7 cellular contexts compared by ENCODE assay signal in genomic region chr10:80202934-80203834, GRCh38. TPM values are rescaled to one million over a fixed set of nuclear protein-coding genes. Genes with fewer than 3 reads are reported as not detected.
A peak's percentile ranks its signal among the peaks of the same experiment; 100 is the strongest.
DNase-seq lines count a peak whose midpoint lies in the region; ATAC-seq and TF ChIP-seq lines count a peak whose summit lies in the region.

No MANE protein-coding gene starts in this region.

- TF ChIP-seq CTCF in GM12874 (IDR thresholded peaks at IDR 0.05; ENCODE audit: insufficient read depth, low read depth, low read length) (peak; percentile 53), LNCAP (IDR thresholded peaks at IDR 0.05) (peak; percentile 54), activated B cell treated with CpG ODN at 0.5 μM for 24 hours (IDR thresholded peaks at IDR 0.05) (no peak), colonic mucosa (IDR thresholded peaks at IDR 0.05) (no peak)

- ATAC-seq in activated B cell treated with CpG ODN at 0.5 μM for 24 hours (ENCODE audit: low read depth): peak; percentile 54

- no peak overlapping the region for H2BK12ac ChIP-seq in mesenchymal stem cell (ENCODE audit: low read length in 2 of 2)

- H3K36me3 Mint-ChIP-seq in activated B cell treated with CpG ODN at 0.5 μM for 24 hours (ENCODE audit: low read depth): peaks cover 20% of the 10 kb centered on the region

- H3K79me1 ChIP-seq in mesenchymal stem cell (replicated peaks; ENCODE audit: low read length, poor library complexity, severe bottlenecking): peaks cover 5% of the 10 kb centered on the region

- H4K91ac ChIP-seq in mesenchymal stem cell (ENCODE audit: low read length): no peak overlapping the region

- H2AFZ ChIP-seq in mesenchymal stem cell (ENCODE audit: low read depth, low read length): no peak overlapping the region

- CTCF ChIA-PET in activated B cell treated with CpG ODN at 0.5 μM for 24 hours (lab: Charles Lee): interaction anchor here (0.7 to 2.6 kb wide), 11 partner anchors 9 to 59 kb away, joined by 3 to 18 read pairs (median 4); no protein-coding TSS in a partner anchor

- peak overlapping the region; percentile 96 to 99 for H3K9ac ChIP-seq in colonic mucosa (ENCODE audit: low read depth in 2 of 2, low read length in 2 of 2)
- peak overlapping the region; percentile 95 for H3K9ac ChIP-seq in mesenchymal stem cell (ENCODE audit: low read length)

- H3K9me3 ChIP-seq in colonic mucosa: no peaks in the 10 kb centered on the region
- no peaks in the 10 kb centered on the region for H3K9me3 ChIP-seq in mesenchymal stem cell (ENCODE audit: control insufficient read depth, low read length)

- no peaks in the 10 kb centered on the region for H3K36me3 ChIP-seq in colonic mucosa
- H3K36me3 ChIP-seq in mesenchymal stem cell (ENCODE audit: control insufficient read depth in 1 of 2, insufficient read depth in 2 of 2, low read depth in 1 of 2, low read length in 2 of 2): peaks cover 11 to 13% of the 10 kb centered on the region in 2 experiments

- 52% methylated on average over 14 of the region's 14 CpGs for WGBS in mesenchymal stem cell

- peak overlapping the region; percentile 88 for H3K4me3 ChIP-seq in colonic mucosa
- peak overlapping the region in 1 of 2 experiments; percentile 97 for H3K4me3 ChIP-seq in mesenchymal stem cell (ENCODE audit: insufficient read depth in 1 of 2, low read depth in 1 of 2, low read length in 2 of 2)

- H3K4ac ChIP-seq in mesenchymal stem cell (ENCODE audit: low read depth in 1 of 2, low read length in 2 of 2): peak overlapping the region in 1 of 2 experiments; percentile 70

- H3K4me3 Mint-ChIP-seq in activated B cell treated with CpG ODN at 0.5 μM for 24 hours: peak overlapping the region; percentile 83

- H3K27me3 ChIP-seq in colonic mucosa (no peaks in the 10 kb centered on the region), mesenchymal stem cell (ENCODE audit: control insufficient read depth in 1 of 2, insufficient read depth in 1 of 2, low read length in 2 of 2) (no peaks in the 10 kb centered on the region)

- no peak overlapping the region for H2BK15ac ChIP-seq in mesenchymal stem cell (ENCODE audit: low read depth, poor library complexity, severe bottlenecking)

- H4K8ac ChIP-seq in mesenchymal stem cell (ENCODE audit: low read length): no peak overlapping the region

- H3K18ac ChIP-seq in mesenchymal stem cell (ENCODE audit: low read depth in 1 of 2, low read length in 2 of 2): peak overlapping the region in 1 of 2 experiments; percentile 40

- no peak overlapping the region for H2BK120ac ChIP-seq in mesenchymal stem cell (ENCODE audit: low read depth, low read length)

- H3K27me3 Mint-ChIP-seq in activated B cell treated with CpG ODN at 0.5 μM for 24 hours: no peaks in the 10 kb centered on the region

- POLR2A ChIA-PET in activated B cell treated with CpG ODN at 0.5 μM for 24 hours (lab: Charles Lee): interaction anchor here (1.0 to 2.4 kb wide), 6 partner anchors 9 to 205 kb away, joined by 3 to 40 read pairs (median 4); no protein-coding TSS in a partner anchor

- H3K4me1 ChIP-seq in colonic mucosa: peaks cover 53% of the 10 kb centered on the region
- H3K4me1 ChIP-seq in mesenchymal stem cell (ENCODE audit: control insufficient read depth, insufficient read depth, low read depth, low read length): peaks cover 37% of the 10 kb centered on the region

- peak overlapping the region; percentile 66 for H2AK5ac ChIP-seq in mesenchymal stem cell (ENCODE audit: low read length, severe bottlenecking)

- intact Hi-C loops in activated B cell treated with CpG ODN at 0.5 μM for 24 hours (cut with micrococcal nuclease) (loop anchor here (1.0 to 10.0 kb wide), 4 partner anchors 11 to 858 kb away; partner anchors contain the start of genes NUTM2E and PPIF), colonic mucosa (cut with DNase I) (loop anchor here (5.0 kb wide), 1 partner anchor 41 kb away; no protein-coding TSS in a partner anchor)

- H3K27ac ChIP-seq in colonic mucosa: peak overlapping the region; percentile 99
- H3K27ac ChIP-seq in mesenchymal stem cell (ENCODE audit: low read length, poor library complexity, severe bottlenecking): peak overlapping the region; percentile 82

- H3K4me2 ChIP-seq in mesenchymal stem cell (ENCODE audit: low read length, poor library complexity, severe bottlenecking): peak overlapping the region; percentile 46

- DNase-seq in H4 (ENCODE audit: low spot score): peak; percentile 82
- no peak for DNase-seq in activated B cell treated with CpG ODN at 0.5 μM for 24 hours
- peak; percentile 75 for DNase-seq in colonic mucosa
- DNase-seq in mesenchymal stem cell: peak; percentile 90
- peak; percentile 25 to 64 (median 44) for DNase-seq in stimulated activated naive CD4-positive, alpha-beta T cell (lab: John Stamatoyannopoulos, UW)

- no peaks in the 10 kb centered on the region for H3K9me3 Mint-ChIP-seq in activated B cell treated with CpG ODN at 0.5 μM for 24 hours

- no peak overlapping the region for H2BK5ac ChIP-seq in mesenchymal stem cell (ENCODE audit: low read depth, low read length, poor library complexity, severe bottlenecking)

- peak overlapping the region in 1 of 2 experiments; percentile 4 for H3K14ac ChIP-seq in mesenchymal stem cell (ENCODE audit: low read length in 2 of 2)

- peaks cover 73% of the 10 kb centered on the region for H3K4me1 Mint-ChIP-seq in activated B cell treated with CpG ODN at 0.5 μM for 24 hours

- H3K27ac Mint-ChIP-seq in activated B cell treated with CpG ODN at 0.5 μM for 24 hours: peak overlapping the region; percentile 77

- no peak overlapping the region for H3K23ac ChIP-seq in mesenchymal stem cell (ENCODE audit: low read length in 2 of 2)

RNA-seq across cellular contexts. Expression of gene ANXA11, which starts 2.2 kb away (rescaled TPM):
- 51.6 and 65.3 TPM in 2 replicates for total RNA-seq in H4 (2014; rRNA removed; shearing (Covaris generic))
- total RNA-seq in activated B cell treated with CpG ODN at 0.5 μM for 24 hours (178 and 190 TPM in 2 replicates), colonic mucosa (100 to 1,000 TPM; 271 to 353 TPM)
- polyA plus RNA-seq in mesenchymal stem cell (2013, experiment 1 of 2): 670 TPM
- polyA plus RNA-seq in mesenchymal stem cell (2013, experiment 2 of 2): 665 TPM

Comparison
In these comparisons a context has a peak if more than half of its experiments do, and no peak if none do; other contexts are left out.
1. CTCF ChIP-seq: peak in GM12874 (single experiment) and LNCAP (single experiment); none in activated B cell treated with CpG ODN at 0.5 μM for 24 hours (single experiment) and colonic mucosa (single experiment).